ENCODE assay signal across 35 cellular contexts in genomic region chr18:80095414-80095813, GRCh38.
"Had no signal": no experiment of that assay in that cellular context is flagged by ENCODE, and none has a peak within 500 bp of the region (broad histone marks: within the 10 kb centered on the region; RNA-seq: fewer than 3 reads in every experiment).

No MANE protein-coding gene starts in this region.

- H3K27ac Mint-ChIP-seq: activated B cell treated with CpG ODN at 0.5 μM for 24 hours; activated CD4-positive, alpha-beta memory T cell treated with anti-CD3 and anti-CD28 coated beads, Interleukin-2, amount 10 ng/mL, durations not matched to agents 7 days and 5 days; activated CD4-positive, alpha-beta T cell treated with anti-CD3 and anti-CD28 coated beads for 36 hours; activated CD4-positive, alpha-beta T cell treated with anti-CD3 and anti-CD28 coated beads, Interleukin-2, amount 10 ng/mL, durations not matched to agents 7 days and 5 days; activated CD8-positive, alpha-beta memory T cell treated with anti-CD3 and anti-CD28 coated beads, Interleukin-2, amount 10 ng/mL, durations not matched to agents 7 days and 5 days; activated CD8-positive, alpha-beta T cell treated with anti-CD3 and anti-CD28 coated beads, Interleukin-2, amount 10 ng/mL, durations not matched to agents 7 days and 5 days; activated naive CD4-positive, alpha-beta T cell treated with anti-CD3 and anti-CD28 coated beads, Interleukin-2, amount 10 ng/mL, durations not matched to agents 7 days and 5 days; activated naive CD4-positive, alpha-beta T cell treated with anti-CD3 and anti-CD28 coated beads, Interleukin-2, amount 50 U/mL, for 24 hours; activated naive CD8-positive, alpha-beta T cell; activated naive CD8-positive, alpha-beta T cell treated with anti-CD3 and anti-CD28 coated beads, Interleukin-2, amount 10 ng/mL, durations not matched to agents 7 days and 5 days; activated T-cell treated with anti-CD3 and anti-CD28 coated beads, Interleukin-2, amount 50 U/mL, for 24 hours; activated T-helper 2 cell treated with anti-CD3 and anti-CD28 coated beads, Interferon-gamma antibody, Interleukin-2, Interleukin-4, amounts not matched to agents 10 μg/mL and 5 μg/mL and 100 μg/mL, durations not matched to agents 14 hours and 24 hours and 36 hours; T-helper 1 cell treated with Interleukin-12 subunit alpha and Interleukin-12 subunit beta and Interleukin-4 antibody, amounts not matched to agents 30 μg/mL and 1 μg/mL, for 36 hours; T-helper 2 cell treated with Interferon-gamma antibody and Interleukin-4, amounts not matched to agents 5 μg/mL and 100 μg/mL, for 36 hours had no signal

- H3K36me3 ChIP-seq: adrenal gland, brain microvascular endothelial cell, breast epithelium had no signal

- H3K9me3 Mint-ChIP-seq: activated naive CD4-positive, alpha-beta T cell treated with anti-CD3 and anti-CD28 coated beads, Interleukin-2, amount 10 ng/mL, durations not matched to agents 7 days and 5 days had no signal

- H3K27ac ChIP-seq: adrenal gland, body of pancreas, brain microvascular endothelial cell, breast epithelium, VCaP had no signal

- H3K36me3 Mint-ChIP-seq: activated CD8-positive, alpha-beta memory T cell treated with anti-CD3 and anti-CD28 coated beads, Interleukin-2, amount 10 ng/mL, durations not matched to agents 7 days and 5 days; activated naive CD4-positive, alpha-beta T cell treated with anti-CD3 and anti-CD28 coated beads, Interleukin-2, amount 10 ng/mL, durations not matched to agents 7 days and 5 days; activated naive CD8-positive, alpha-beta T cell treated with anti-CD3 and anti-CD28 coated beads, Interleukin-2, amount 10 ng/mL, durations not matched to agents 7 days and 5 days had no signal

- H3K9me3 ChIP-seq: adrenal gland, body of pancreas, breast epithelium had no signal

- H3K4me1 Mint-ChIP-seq: activated B cell treated with CpG ODN at 0.5 μM for 24 hours; activated CD4-positive, alpha-beta memory T cell treated with anti-CD3 and anti-CD28 coated beads, Interleukin-2, amount 10 ng/mL, durations not matched to agents 7 days and 5 days; activated CD4-positive, alpha-beta T cell treated with anti-CD3 and anti-CD28 coated beads for 36 hours; activated CD4-positive, alpha-beta T cell treated with anti-CD3 and anti-CD28 coated beads, Interleukin-2, amount 10 ng/mL, durations not matched to agents 7 days and 5 days; activated CD8-positive, alpha-beta memory T cell treated with anti-CD3 and anti-CD28 coated beads, Interleukin-2, amount 10 ng/mL, durations not matched to agents 7 days and 5 days; activated naive CD4-positive, alpha-beta T cell treated with anti-CD3 and anti-CD28 coated beads, Interleukin-2, amount 10 ng/mL, durations not matched to agents 7 days and 5 days; activated naive CD4-positive, alpha-beta T cell treated with anti-CD3 and anti-CD28 coated beads, Interleukin-2, amount 50 U/mL, for 24 hours; activated naive CD8-positive, alpha-beta T cell treated with anti-CD3 and anti-CD28 coated beads, Interleukin-2, amount 10 ng/mL, durations not matched to agents 7 days and 5 days had no signal

- DNase-seq: activated B cell treated with CpG ODN at 0.5 μM for 24 hours; activated CD4-positive, alpha-beta memory T cell treated with anti-CD3 and anti-CD28 coated beads, Interleukin-2, amount 10 ng/mL, durations not matched to agents 7 days and 5 days; activated CD4-positive, alpha-beta T cell treated with anti-CD3 and anti-CD28 coated beads for 36 hours; activated CD4-positive, alpha-beta T cell treated with anti-CD3 and anti-CD28 coated beads for 48 hours; activated CD4-positive, alpha-beta T cell treated with anti-CD3 and anti-CD28 coated beads, Interleukin-2, amount 10 ng/mL, durations not matched to agents 7 days and 5 days; activated CD4-positive, alpha-beta T cell treated with anti-CD3 and anti-CD28 coated beads, Interleukin-2, amount 50 U/mL, for 48 hours; activated CD4-positive, CD25-positive, alpha-beta regulatory T cell treated with anti-CD3 and anti-CD28 coated beads, Interleukin-2, amount 50 U/mL, for 72 hours; activated CD8-positive, alpha-beta memory T cell treated with anti-CD3 and anti-CD28 coated beads for 24 hours; activated CD8-positive, alpha-beta memory T cell treated with anti-CD3 and anti-CD28 coated beads, Interleukin-2, amount 10 ng/mL, durations not matched to agents 7 days and 5 days; activated CD8-positive, alpha-beta memory T cell treated with anti-CD3 and anti-CD28 coated beads, Interleukin-2, amount 50 U/mL, for 48 hours; activated CD8-positive, alpha-beta T cell treated with anti-CD3 and anti-CD28 coated beads, Interleukin-2, amount 10 ng/mL, durations not matched to agents 7 days and 5 days; activated effector memory CD4-positive, alpha-beta T cell treated with Interleukin-2 at 50 U/mL for 16 hours; activated gamma-delta T cell; activated naive CD4-positive, alpha-beta T cell treated with anti-CD3 and anti-CD28 coated beads, Interleukin-2, amount 10 ng/mL, durations not matched to agents 7 days and 5 days; activated naive CD4-positive, alpha-beta T cell treated with Interleukin-2 at 50 U/mL for 16 hours; activated naive CD8-positive, alpha-beta T cell treated with anti-CD3 and anti-CD28 coated beads, Interleukin-2, amount 10 ng/mL, durations not matched to agents 7 days and 5 days; activated T-cell treated with anti-CD3 and anti-CD28 coated beads, Interleukin-2, amount 50 U/mL, for 24 hours; activated T-cell treated with anti-CD3 and anti-CD28 coated beads, Interleukin-2, amount 50 U/mL, for 48 hours; adrenal gland; amniotic stem cell; aorta; body of pancreas; brain microvascular endothelial cell; central memory CD4-positive, alpha-beta T cell; SW 1271; T-helper 1 cell; T-helper 2 cell; T-helper 9 cell had no signal

- H3K4me3 Mint-ChIP-seq: activated B cell treated with CpG ODN at 0.5 μM for 24 hours; activated CD4-positive, alpha-beta memory T cell treated with anti-CD3 and anti-CD28 coated beads, Interleukin-2, amount 10 ng/mL, durations not matched to agents 7 days and 5 days; activated CD4-positive, alpha-beta T cell treated with anti-CD3 and anti-CD28 coated beads for 36 hours; activated CD4-positive, alpha-beta T cell treated with anti-CD3 and anti-CD28 coated beads, Interleukin-2, amount 10 ng/mL, durations not matched to agents 7 days and 5 days; activated CD8-positive, alpha-beta memory T cell treated with anti-CD3 and anti-CD28 coated beads, Interleukin-2, amount 10 ng/mL, durations not matched to agents 7 days and 5 days; activated CD8-positive, alpha-beta T cell treated with anti-CD3 and anti-CD28 coated beads, Interleukin-2, amount 10 ng/mL, durations not matched to agents 7 days and 5 days; activated naive CD4-positive, alpha-beta T cell treated with anti-CD3 and anti-CD28 coated beads, Interleukin-2, amount 10 ng/mL, durations not matched to agents 7 days and 5 days; activated naive CD4-positive, alpha-beta T cell treated with anti-CD3 and anti-CD28 coated beads, Interleukin-2, amount 50 U/mL, for 24 hours; activated naive CD8-positive, alpha-beta T cell; activated naive CD8-positive, alpha-beta T cell treated with anti-CD3 and anti-CD28 coated beads, Interleukin-2, amount 10 ng/mL, durations not matched to agents 7 days and 5 days; activated T-cell treated with anti-CD3 and anti-CD28 coated beads, Interleukin-2, amount 50 U/mL, for 24 hours; T-helper 1 cell treated with Interleukin-12 subunit alpha and Interleukin-12 subunit beta and Interleukin-4 antibody, amounts not matched to agents 30 μg/mL and 1 μg/mL, for 36 hours; T-helper 2 cell treated with Interferon-gamma antibody and Interleukin-4, amounts not matched to agents 5 μg/mL and 100 μg/mL, for 36 hours had no signal

- H3K4me1 ChIP-seq: adrenal gland, body of pancreas, breast epithelium had no signal

- H3K27me3 Mint-ChIP-seq: activated naive CD8-positive, alpha-beta T cell treated with anti-CD3 and anti-CD28 coated beads, Interleukin-2, amount 10 ng/mL, durations not matched to agents 7 days and 5 days had no signal

- H3K4me3 ChIP-seq: adrenal gland, body of pancreas, breast epithelium had no signal

- H3K27me3 ChIP-seq: adrenal gland, body of pancreas, brain microvascular endothelial cell, breast epithelium had no signal

- ATAC-seq: activated CD4-positive, alpha-beta T cell treated with anti-CD3 and anti-CD28 coated beads for 36 hours; activated CD8-positive, alpha-beta memory T cell treated with anti-CD3 and anti-CD28 coated beads, Interleukin-2, amount 10 ng/mL, durations not matched to agents 7 days and 5 days; activated CD8-positive, alpha-beta T cell treated with anti-CD3 and anti-CD28 coated beads, Interleukin-2, amount 10 ng/mL, durations not matched to agents 7 days and 5 days; body of pancreas had no signal
